8 cellular contexts compared by ENCODE assay signal in the genomic region with DNA sequence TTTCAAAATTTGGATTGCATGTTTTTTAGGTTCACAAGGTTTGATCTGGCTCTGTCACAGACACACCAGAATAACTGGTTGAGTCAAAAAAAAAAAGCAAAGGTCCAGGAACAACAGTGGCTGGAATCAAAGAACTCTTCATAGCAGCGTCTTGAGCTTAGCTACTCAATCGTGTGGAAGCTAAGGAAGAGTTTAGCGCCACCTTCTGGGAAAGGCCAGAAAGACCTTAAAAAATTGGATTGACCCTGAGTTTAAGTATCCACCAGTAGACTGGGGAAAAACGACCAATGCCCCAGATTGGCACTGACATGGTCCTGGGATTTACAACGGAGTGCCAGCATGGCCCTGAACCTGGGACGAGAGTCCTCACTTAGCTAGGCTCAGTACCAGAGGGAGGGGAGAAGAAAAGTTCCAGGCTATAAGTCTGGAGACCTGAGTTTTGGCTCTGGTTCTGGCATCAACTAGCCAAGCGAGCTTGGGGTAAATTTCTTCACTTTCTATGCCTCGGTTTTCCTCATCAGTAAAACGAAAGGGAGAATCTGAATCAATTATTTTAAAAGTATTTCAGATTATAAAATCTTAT.
DNase-seq lines count a peak whose midpoint lies in the region; ATAC-seq and TF ChIP-seq lines count a peak whose summit lies in the region.

No MANE protein-coding gene starts in this region.

- H3K4me3 Mint-ChIP-seq in activated T-cell treated with anti-CD3 and anti-CD28 coated beads, Interleukin-2, amount 50 U/mL, for 72 hours = no peak overlapping the region
- no peak overlapping the region for H3K4me3 Mint-ChIP-seq in type B pancreatic cell

- no peak overlapping the region for H3K27ac Mint-ChIP-seq in activated T-cell treated with anti-CD3 and anti-CD28 coated beads, Interleukin-2, amount 50 U/mL, for 72 hours
- no peak overlapping the region for H3K27ac Mint-ChIP-seq in type B pancreatic cell

- H3K27me3 Mint-ChIP-seq in activated T-cell treated with anti-CD3 and anti-CD28 coated beads, Interleukin-2, amount 50 U/mL, for 72 hours (ENCODE audit: low read depth) = no peaks in the 10 kb centered on the region
- H3K27me3 Mint-ChIP-seq in type B pancreatic cell = no peaks in the 10 kb centered on the region

- DNase-seq in activated T-cell treated with anti-CD3 and anti-CD28 coated beads, Interleukin-2, amount 50 U/mL, for 72 hours = peak; percentile 17 to 19
- no peak for DNase-seq in activated T-cell treated with anti-CD3 and anti-CD28 coated beads for 4 hours
- DNase-seq in HUDEP-2 (lab: John Stamatoyannopoulos, UW; ENCODE audit: unreplicated experiment in 76 of 76) = peak in 39 of 76 experiments; percentile 1 to 60 (median 23)
- peak; percentile 89 for DNase-seq in NCI-H82 (lab: John Stamatoyannopoulos, UW)
- peak; percentile 83 to 84 for DNase-seq in cardiac fibroblast (ENCODE audit: low read depth in 2 of 2)
- peak; percentile 88 for DNase-seq in left kidney (ENCODE audit: low read depth, low spot score)
- DNase-seq in type B pancreatic cell (ENCODE audit: extremely low spot score, unreplicated experiment) = no peak

- TF ChIP-seq CTCF in cardiac fibroblast (IDR thresholded peaks at IDR 0.05; ENCODE audit: low read depth, low read length) = peak; percentile 85
- TF ChIP-seq CTCF in type B pancreatic cell (conservative IDR thresholded peaks at IDR 0.05) = peak; percentile 86

- peaks cover 5 to 15% of the 10 kb centered on the region in 2 donors for H3K36me3 Mint-ChIP-seq in activated T-cell treated with anti-CD3 and anti-CD28 coated beads, Interleukin-2, amount 50 U/mL, for 72 hours (ENCODE audit: insufficient read depth in 2 of 2)
- H3K36me3 Mint-ChIP-seq in type B pancreatic cell = peaks cover 14% of the 10 kb centered on the region

- peaks cover 10% of the 10 kb centered on the region for H3K4me1 Mint-ChIP-seq in activated T-cell treated with anti-CD3 and anti-CD28 coated beads, Interleukin-2, amount 50 U/mL, for 72 hours (ENCODE audit: low read depth)
- H3K4me1 Mint-ChIP-seq in type B pancreatic cell (ENCODE audit: unreplicated experiment) = peaks cover 9% of the 10 kb centered on the region

- no peak overlapping the region for H3K4me3 ChIP-seq in cardiac fibroblast (replicated peaks in 1 of 2; ENCODE audit: low read depth in 2 of 2, low read length in 2 of 2)

- peak; percentile 30 to 34 for ATAC-seq in activated T-cell treated with anti-CD3 and anti-CD28 coated beads, Interleukin-2, amount 50 U/mL, for 72 hours (replicated peaks in 1 of 2)
- ATAC-seq in HG03469 (IDR thresholded peaks at IDR 0.05; ENCODE audit: unreplicated experiment) = no peak

- no peaks in the 10 kb centered on the region for H3K9me3 Mint-ChIP-seq in activated T-cell treated with anti-CD3 and anti-CD28 coated beads, Interleukin-2, amount 50 U/mL, for 72 hours
- no peaks in the 10 kb centered on the region for H3K9me3 Mint-ChIP-seq in type B pancreatic cell

Comparison
In these comparisons a context has a peak if more than half of its experiments do, and no peak if none do; other contexts are left out.
1. DNase-seq: peak in activated T-cell treated with anti-CD3 and anti-CD28 coated beads, Interleukin-2, amount 50 U/mL, for 72 hours (2 of 2), HUDEP-2 (39 of 76), NCI-H82 (single experiment), cardiac fibroblast (2 of 2) and left kidney (single experiment); none in activated T-cell treated with anti-CD3 and anti-CD28 coated beads for 4 hours (single experiment) and type B pancreatic cell (single experiment).